25 cellular contexts compared by ENCODE assay signal in the genomic region with DNA sequence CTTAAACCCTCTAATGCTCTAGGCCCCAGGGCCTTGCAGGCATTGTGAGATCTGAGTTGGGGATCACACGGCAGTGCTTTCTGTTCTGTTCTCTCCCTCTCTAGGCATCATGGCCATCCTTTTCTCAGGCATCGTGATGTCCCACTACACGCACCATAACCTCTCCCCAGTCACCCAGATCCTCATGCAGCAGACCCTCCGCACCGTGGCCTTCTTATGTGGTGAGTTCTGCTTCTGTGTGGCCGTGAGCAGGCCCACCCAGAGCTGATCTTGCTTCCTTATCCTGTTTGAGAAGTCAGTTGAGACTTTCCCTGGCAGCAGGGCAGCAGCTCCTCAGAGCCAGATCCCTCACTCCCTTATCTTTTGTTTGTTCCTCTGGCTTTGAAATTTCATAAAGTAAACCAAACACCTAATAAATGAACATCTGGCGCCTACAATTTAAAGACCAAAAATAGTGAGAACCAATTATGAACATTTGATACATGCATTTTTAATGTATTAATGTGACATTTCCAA. TPM values are rescaled to one million over a fixed set of nuclear protein-coding genes. Genes with fewer than 3 reads are reported as not detected.
DNase-seq lines count a peak whose midpoint lies in the region; ATAC-seq and TF ChIP-seq lines count a peak whose summit lies in the region.
"Had no signal": no experiment of that assay in that cellular context is flagged by ENCODE, and none has a peak within 500 bp of the region (broad histone marks: within the 10 kb centered on the region; RNA-seq: fewer than 3 reads in every experiment).

No MANE protein-coding gene starts in this region.

- WGBS in mesodermal cell (ENCODE audit: insufficient coverage in 2 of 2), 2 experiments = 92 to 97% methylated on average over 2 to 6 of the region's 7 CpGs
- 82 to 90% methylated on average over 7 of the region's 7 CpGs for WGBS in esophagus squamous epithelium, 2 donors

- peak overlapping the region; percentile 43 for H3K27ac Mint-ChIP-seq in activated T-cell treated with anti-CD3 and anti-CD28 coated beads, Interleukin-2, amount 50 U/mL, for 72 hours
- H3K27ac Mint-ChIP-seq in activated T-helper 17 cell treated with anti-CD3 and anti-CD28 coated beads, Interleukin-2, amount 50 U/mL, for 72 hours = peak overlapping the region; percentile 37
- H3K27ac Mint-ChIP-seq in glutamatergic neuron (ENCODE audit: unreplicated experiment) = no peak overlapping the region
- H3K27ac Mint-ChIP-seq: activated naive CD4-positive, alpha-beta T cell treated with anti-CD3 and anti-CD28 coated beads, Interleukin-2, amount 50 U/mL, for 24 hours; stimulated activated naive B cell treated with anti-CD40 and anti-IgM and Interleukin-4, amounts not matched to agents 10 μg/mL and 1 μg/mL and 100 μg/mL, for 72 hours; WTC11 had no signal

- no peak for ATAC-seq in activated T-cell treated with anti-CD3 and anti-CD28 coated beads, Interleukin-2, amount 50 U/mL, for 72 hours (replicated peaks in 1 of 2)
- ATAC-seq in activated T-helper 17 cell treated with anti-CD3 and anti-CD28 coated beads, Interleukin-2, amount 50 U/mL, for 72 hours (replicated peaks) = no peak
- no peak for ATAC-seq in thoracic aorta (ENCODE audit: insufficient number of reproducible peaks, low FRiP score, low read depth)
- no peak for ATAC-seq in GM21529 (IDR thresholded peaks at IDR 0.05; ENCODE audit: unreplicated experiment)
- ATAC-seq: HCT116; naive thymus-derived CD8-positive, alpha-beta T cell; stimulated activated naive B cell treated with anti-CD40 and anti-IgM and Interleukin-4, amounts not matched to agents 10 μg/mL and 1 μg/mL and 100 μg/mL, for 72 hours; WTC11 had no signal

- peak overlapping the region; percentile 16 for H3K27ac ChIP-seq in mesodermal cell (ENCODE audit: low read depth, low read length, severe bottlenecking)
- H3K27ac ChIP-seq in thoracic aorta = peak overlapping the region; percentile 77
- no peak overlapping the region for H3K27ac ChIP-seq in esophagus squamous epithelium

- H3K27me3 ChIP-seq in thoracic aorta (replicated peaks; ENCODE audit: insufficient read depth) (no peaks in the 10 kb centered on the region), esophagus squamous epithelium (no peaks in the 10 kb centered on the region)

- peaks cover 19% of the 10 kb centered on the region for H3K36me3 ChIP-seq in mesodermal cell (ENCODE audit: control insufficient read depth, insufficient read depth, low read length)
- H3K36me3 ChIP-seq in thoracic aorta = no peaks in the 10 kb centered on the region
- H3K36me3 ChIP-seq in esophagus squamous epithelium = peaks cover 0 to 95% (median 4%) of the 10 kb centered on the region in 3 donors

- no peak for TF ChIP-seq POLR2A in esophagus squamous epithelium (IDR thresholded peaks at IDR 0.05)

- TF ChIP-seq CTCF in thoracic aorta (IDR thresholded peaks at IDR 0.05) (no peak), esophagus squamous epithelium (IDR thresholded peaks at IDR 0.05) (no peak), glutamatergic neuron (IDR thresholded peaks at IDR 0.05; ENCODE audit: partially characterized antibody, unreplicated experiment) (no peak)

- H3K9me3 ChIP-seq in mesodermal cell (ENCODE audit: control insufficient read depth, low read length) = no peaks in the 10 kb centered on the region
- H3K9me3 ChIP-seq in thoracic aorta = no peaks in the 10 kb centered on the region
- no peaks in the 10 kb centered on the region for H3K9me3 ChIP-seq in esophagus squamous epithelium

- H3K4me3 Mint-ChIP-seq in activated T-cell treated with anti-CD3 and anti-CD28 coated beads, Interleukin-2, amount 50 U/mL, for 72 hours = no peak overlapping the region
- H3K4me3 Mint-ChIP-seq in activated T-helper 17 cell treated with anti-CD3 and anti-CD28 coated beads, Interleukin-2, amount 50 U/mL, for 72 hours = no peak overlapping the region
- no peak overlapping the region for H3K4me3 Mint-ChIP-seq in glutamatergic neuron (ENCODE audit: unreplicated experiment)
- H3K4me3 Mint-ChIP-seq: activated naive CD4-positive, alpha-beta T cell treated with anti-CD3 and anti-CD28 coated beads, Interleukin-2, amount 50 U/mL, for 24 hours; CD14-positive monocyte; naive thymus-derived CD8-positive, alpha-beta T cell; stimulated activated naive B cell treated with anti-CD40 and anti-IgM and Interleukin-4, amounts not matched to agents 10 μg/mL and 1 μg/mL and 100 μg/mL, for 72 hours; WTC11 had no signal

- peaks cover 0 to 2% of the 10 kb centered on the region in 2 donors for H3K36me3 Mint-ChIP-seq in activated T-cell treated with anti-CD3 and anti-CD28 coated beads, Interleukin-2, amount 50 U/mL, for 72 hours (ENCODE audit: insufficient read depth in 2 of 2)
- peaks cover 67% of the 10 kb centered on the region for H3K36me3 Mint-ChIP-seq in activated T-helper 17 cell treated with anti-CD3 and anti-CD28 coated beads, Interleukin-2, amount 50 U/mL, for 72 hours (ENCODE audit: low read depth)
- no peaks in the 10 kb centered on the region for H3K36me3 Mint-ChIP-seq in glutamatergic neuron (ENCODE audit: unreplicated experiment)
- H3K36me3 Mint-ChIP-seq: WTC11 had no signal

- no peaks in the 10 kb centered on the region for H3K9me3 Mint-ChIP-seq in activated T-cell treated with anti-CD3 and anti-CD28 coated beads, Interleukin-2, amount 50 U/mL, for 72 hours
- H3K9me3 Mint-ChIP-seq in activated T-helper 17 cell treated with anti-CD3 and anti-CD28 coated beads, Interleukin-2, amount 50 U/mL, for 72 hours = no peaks in the 10 kb centered on the region
- H3K9me3 Mint-ChIP-seq in glutamatergic neuron (ENCODE audit: unreplicated experiment) = no peaks in the 10 kb centered on the region
- H3K9me3 Mint-ChIP-seq: activated naive CD4-positive, alpha-beta T cell treated with anti-CD3 and anti-CD28 coated beads, Interleukin-2, amount 50 U/mL, for 24 hours; CD14-positive monocyte; naive thymus-derived CD8-positive, alpha-beta T cell; stimulated activated naive B cell treated with anti-CD40 and anti-IgM and Interleukin-4, amounts not matched to agents 10 μg/mL and 1 μg/mL and 100 μg/mL, for 72 hours; WTC11 had no signal

- H3K4me1 Mint-ChIP-seq in activated T-cell treated with anti-CD3 and anti-CD28 coated beads, Interleukin-2, amount 50 U/mL, for 72 hours (ENCODE audit: low read depth) = no peaks in the 10 kb centered on the region
- H3K4me1 Mint-ChIP-seq in activated T-helper 17 cell treated with anti-CD3 and anti-CD28 coated beads, Interleukin-2, amount 50 U/mL, for 72 hours = peaks cover 4% of the 10 kb centered on the region
- H3K4me1 Mint-ChIP-seq in glutamatergic neuron (ENCODE audit: low read depth, unreplicated experiment) = peaks cover 3% of the 10 kb centered on the region
- H3K4me1 Mint-ChIP-seq: activated naive CD4-positive, alpha-beta T cell treated with anti-CD3 and anti-CD28 coated beads, Interleukin-2, amount 50 U/mL, for 24 hours; CD14-positive monocyte; stimulated activated naive B cell treated with anti-CD40 and anti-IgM and Interleukin-4, amounts not matched to agents 10 μg/mL and 1 μg/mL and 100 μg/mL, for 72 hours; WTC11 had no signal

- intact Hi-C loops in esophagus squamous epithelium (cut with DNase I) = no loop called here

- no peaks in the 10 kb centered on the region for H3K27me3 Mint-ChIP-seq in activated T-cell treated with anti-CD3 and anti-CD28 coated beads, Interleukin-2, amount 50 U/mL, for 72 hours (ENCODE audit: low read depth)
- H3K27me3 Mint-ChIP-seq in activated T-helper 17 cell treated with anti-CD3 and anti-CD28 coated beads, Interleukin-2, amount 50 U/mL, for 72 hours = no peaks in the 10 kb centered on the region
- H3K27me3 Mint-ChIP-seq in glutamatergic neuron (ENCODE audit: unreplicated experiment) = peaks cover 3% of the 10 kb centered on the region
- H3K27me3 Mint-ChIP-seq: activated naive CD4-positive, alpha-beta T cell treated with anti-CD3 and anti-CD28 coated beads, Interleukin-2, amount 50 U/mL, for 24 hours; naive thymus-derived CD8-positive, alpha-beta T cell; stimulated activated naive B cell treated with anti-CD40 and anti-IgM and Interleukin-4, amounts not matched to agents 10 μg/mL and 1 μg/mL and 100 μg/mL, for 72 hours had no signal

- H3K4me3 ChIP-seq in mesodermal cell (ENCODE audit: extremely low read depth, insufficient read depth, low read length, poor library complexity, severe bottlenecking) (no peak overlapping the region), thoracic aorta (no peak overlapping the region), esophagus squamous epithelium (no peak overlapping the region)

- peaks cover 4% of the 10 kb centered on the region for H3K4me1 ChIP-seq in mesodermal cell (ENCODE audit: control insufficient read depth, insufficient read depth, low read length, poor library complexity, severe bottlenecking)
- peaks cover 20 to 59% of the 10 kb centered on the region in 2 donors for H3K4me1 ChIP-seq in thoracic aorta (ENCODE audit: control insufficient read depth in 1 of 2, low read depth in 2 of 2)
- H3K4me1 ChIP-seq in esophagus squamous epithelium = peaks cover 0 to 5% (median 0%) of the 10 kb centered on the region in 3 donors

- DNase-seq in activated T-cell treated with anti-CD3 and anti-CD28 coated beads, Interleukin-2, amount 50 U/mL, for 72 hours = no peak
- DNase-seq in activated T-cell treated with anti-CD3 and anti-CD28 coated beads for 4 hours (no peak), thoracic aorta (ENCODE audit: low spot score) (no peak), esophagus squamous epithelium (lab: John Stamatoyannopoulos, UW) (no peak), glutamatergic neuron (no peak)
- DNase-seq: activated CD4-positive, alpha-beta T cell treated with anti-CD3 and anti-CD28 coated beads, Interleukin-2, amount 50 U/mL, for 1 hour; amygdala; DMS79; effector memory CD4-positive, alpha-beta T cell; erythroblast; naive thymus-derived CD8-positive, alpha-beta T cell; NCI-H1092; NCI-H1694; NCI-H446 treated with DMSO at 0.1 percent for 48 hours; NCI-H774; SIG-M5; stimulated activated naive B cell treated with anti-CD40 and anti-IgM and Interleukin-4, amounts not matched to agents 10 μg/mL and 1 μg/mL and 100 μg/mL, for 72 hours; SW 1271 had no signal

RNA-seq across cellular contexts. Expression of gene SPATA2, which starts 40.7 kb away (rescaled TPM):
- 10 to 100 TPM; 10.6 to 10.8 TPM for total RNA-seq in activated T-cell treated with anti-CD3 and anti-CD28 coated beads, Interleukin-2, amount 50 U/mL, for 72 hours
- 10 to 100 TPM in 1 of 2 donors, 1 to 10 TPM in 1; 5.5 to 10.3 TPM for total RNA-seq in activated T-helper 17 cell treated with anti-CD3 and anti-CD28 coated beads, Interleukin-2, amount 50 U/mL, for 72 hours
- polyA plus RNA-seq in mesodermal cell (2013, experiment 1 of 2) = 6.3 TPM
- polyA plus RNA-seq in mesodermal cell (2013, experiment 2 of 2) = 5.3 TPM
- total RNA-seq in thoracic aorta (1 to 10 TPM; 3.9 to 7.3 TPM), esophagus squamous epithelium (1 to 10 TPM; 3.3 to 5.6 (median 4.0) TPM), glutamatergic neuron (ENCODE audit: unreplicated experiment) (9.7 TPM)

Comparison
In these comparisons a context has a peak if more than half of its experiments do, and no peak if none do; other contexts are left out.
1. H3K27ac ChIP-seq: peak in mesodermal cell (single experiment) and thoracic aorta (2 of 2); none in esophagus squamous epithelium (0 of 4).